In genomic region chr1:204806943-204807624, GRCh38 we compare ENCODE assay signal across 8 cellular contexts.
A peak's percentile ranks its signal among the peaks of the same experiment; 100 is the strongest.
DNase-seq lines count a peak whose midpoint lies in the region; ATAC-seq and TF ChIP-seq lines count a peak whose summit lies in the region.

No MANE protein-coding gene starts in this region.

- intact Hi-C loops in activated CD4-positive, alpha-beta T cell treated with anti-CD3 and anti-CD28 coated beads, Interleukin-2, amount 10 ng/mL, durations not matched to agents 24 days and 14 days (cut with micrococcal nuclease): loop anchor here (1.0 to 10.0 kb wide), 4 partner anchors 16 to 372 kb away; no protein-coding TSS in a partner anchor
- intact Hi-C loops in left lung (cut with DNase I): loop anchor here in 1 of 2 donors (5.0 to 10.0 kb wide), 2 partner anchors 138 to 240 kb away; no protein-coding TSS in a partner anchor

- no peaks in the 10 kb centered on the region for H3K9me3 Mint-ChIP-seq in activated CD4-positive, alpha-beta T cell treated with anti-CD3 and anti-CD28 coated beads, Interleukin-2, amount 10 ng/mL, durations not matched to agents 24 days and 14 days

- no peaks in the 10 kb centered on the region for H3K36me3 ChIP-seq in left lung

- peak overlapping the region; percentile 89 for H3K4me3 Mint-ChIP-seq in activated CD4-positive, alpha-beta T cell treated with anti-CD3 and anti-CD28 coated beads, Interleukin-2, amount 10 ng/mL, durations not matched to agents 24 days and 14 days

- H3K4me1 Mint-ChIP-seq in activated CD4-positive, alpha-beta T cell treated with anti-CD3 and anti-CD28 coated beads, Interleukin-2, amount 10 ng/mL, durations not matched to agents 24 days and 14 days: peaks cover 6% of the 10 kb centered on the region

- H3K36me3 Mint-ChIP-seq in activated CD4-positive, alpha-beta T cell treated with anti-CD3 and anti-CD28 coated beads, Interleukin-2, amount 10 ng/mL, durations not matched to agents 24 days and 14 days (ENCODE audit: low read depth): no peaks in the 10 kb centered on the region

- H3K4me3 ChIP-seq in coronary artery (peak overlapping the region; percentile 70), left lung (peak overlapping the region; percentile 21 to 34)

- H3K27ac ChIP-seq in coronary artery (no peak overlapping the region), left lung (no peak overlapping the region)

- peak overlapping the region; percentile 61 for H3K27ac Mint-ChIP-seq in activated CD4-positive, alpha-beta T cell treated with anti-CD3 and anti-CD28 coated beads, Interleukin-2, amount 10 ng/mL, durations not matched to agents 24 days and 14 days

- peaks cover 0 to 4% of the 10 kb centered on the region in 2 donors for H3K27me3 ChIP-seq in left lung

- TF ChIP-seq CTCF in coronary artery (IDR thresholded peaks at IDR 0.05): peak; percentile 96
- peak; percentile 92 to 95 for TF ChIP-seq CTCF in left lung (IDR thresholded peaks at IDR 0.05)

- H3K27me3 Mint-ChIP-seq in activated CD4-positive, alpha-beta T cell treated with anti-CD3 and anti-CD28 coated beads, Interleukin-2, amount 10 ng/mL, durations not matched to agents 24 days and 14 days: peaks cover 16% of the 10 kb centered on the region

- peaks cover 0 to 6% of the 10 kb centered on the region in 2 donors for H3K4me1 ChIP-seq in left lung

- peak; percentile 85 for ATAC-seq in GM19351 (IDR thresholded peaks at IDR 0.05; ENCODE audit: unreplicated experiment)
- peak; percentile 67 for ATAC-seq in HG03469 (IDR thresholded peaks at IDR 0.05; ENCODE audit: unreplicated experiment)
- peak; percentile 99 for ATAC-seq in left lung

- DNase-seq in Ammon's horn (ENCODE audit: low spot score) (peak; percentile 87), NCI-H524 (lab: John Stamatoyannopoulos, UW) (peak; percentile 65 to 81), coronary artery (ENCODE audit: low spot score) (peak; percentile 87), left lung (peak; percentile 78 to 91)
- peak; percentile 95 for DNase-seq in activated CD4-positive, alpha-beta T cell treated with anti-CD3 and anti-CD28 coated beads, Interleukin-2, amount 10 ng/mL, durations not matched to agents 24 days and 14 days
- peak; percentile 87 to 89 for DNase-seq in stimulated activated CD4-positive, alpha-beta T cell treated with anti-CD3 and anti-CD28 coated beads, Interleukin-2, amount 100 ng/mL, for 24 hours

- no peaks in the 10 kb centered on the region for H3K9me3 ChIP-seq in left lung
